Comparison of ENCODE assay signal across 8 cellular contexts in genomic region chr5:155728146-155728856, GRCh38.
DNase-seq lines count a peak whose midpoint lies in the region; ATAC-seq and TF ChIP-seq lines count a peak whose summit lies in the region.

No MANE protein-coding gene starts in this region.

- ATAC-seq in foreskin keratinocyte = peak; percentile 75
- peak; percentile 62 to 69 for ATAC-seq in natural killer cell treated with Interleukin-12 subunit alpha and Interleukin-12 subunit beta and Interleukin-15 and Interleukin-18, amount 100 ng/mL, for 72 hours
- ATAC-seq in T-helper 17 cell = no peak
- no peak for ATAC-seq in HG02571 (IDR thresholded peaks at IDR 0.05; ENCODE audit: unreplicated experiment)

- H3K27me3 ChIP-seq in foreskin keratinocyte = peaks cover 66% of the 10 kb centered on the region

- no peak overlapping the region for H3K27ac ChIP-seq in foreskin keratinocyte

- no peak overlapping the region for H3K27ac Mint-ChIP-seq in natural killer cell treated with Interleukin-12 subunit alpha and Interleukin-12 subunit beta and Interleukin-15 and Interleukin-18, amount 100 ng/mL, for 72 hours
- H3K27ac Mint-ChIP-seq in T-helper 17 cell = no peak overlapping the region

- peak; percentile 29 for TF ChIP-seq CTCF in foreskin keratinocyte (conservative IDR thresholded peaks at IDR 0.05)

- H3K27me3 Mint-ChIP-seq in natural killer cell treated with Interleukin-12 subunit alpha and Interleukin-12 subunit beta and Interleukin-15 and Interleukin-18, amount 100 ng/mL, for 72 hours = peaks cover 33 to 47% of the 10 kb centered on the region in 2 donors
- H3K27me3 Mint-ChIP-seq in T-helper 17 cell = peaks cover 44% of the 10 kb centered on the region

- peak; percentile 38 for DNase-seq in DMS79 (lab: John Stamatoyannopoulos, UW)
- DNase-seq in SK-N-DZ (ENCODE audit: low spot score) = peak; percentile 26
- DNase-seq in foreskin keratinocyte = peak in 1 of 2 donors; percentile 50
- no peak for DNase-seq in natural killer cell treated with Interleukin-12 subunit alpha and Interleukin-12 subunit beta and Interleukin-15 and Interleukin-18, amount 100 ng/mL, for 72 hours (ENCODE audit: low spot score)
- no peak for DNase-seq in T-helper 17 cell
- no peak for DNase-seq in RPMI8226
- DNase-seq in central memory CD4-positive, alpha-beta T cell = no peak

- H3K4me1 Mint-ChIP-seq in natural killer cell treated with Interleukin-12 subunit alpha and Interleukin-12 subunit beta and Interleukin-15 and Interleukin-18, amount 100 ng/mL, for 72 hours (ENCODE audit: low read depth in 2 of 2) = peaks cover 3 to 13% of the 10 kb centered on the region in 2 donors
- no peaks in the 10 kb centered on the region for H3K4me1 Mint-ChIP-seq in T-helper 17 cell

- no peaks in the 10 kb centered on the region for H3K9me3 Mint-ChIP-seq in natural killer cell treated with Interleukin-12 subunit alpha and Interleukin-12 subunit beta and Interleukin-15 and Interleukin-18, amount 100 ng/mL, for 72 hours

- H3K9me3 ChIP-seq in T-helper 17 cell (ENCODE audit: control insufficient read depth, low read length, poor library complexity, severe bottlenecking) = no peaks in the 10 kb centered on the region

- peak overlapping the region; percentile 41 for H3K4me3 Mint-ChIP-seq in natural killer cell treated with Interleukin-12 subunit alpha and Interleukin-12 subunit beta and Interleukin-15 and Interleukin-18, amount 100 ng/mL, for 72 hours
- H3K4me3 Mint-ChIP-seq in T-helper 17 cell = no peak overlapping the region

- H3K4me1 ChIP-seq in foreskin keratinocyte = no peaks in the 10 kb centered on the region

- no peaks in the 10 kb centered on the region for H3K36me3 Mint-ChIP-seq in natural killer cell treated with Interleukin-12 subunit alpha and Interleukin-12 subunit beta and Interleukin-15 and Interleukin-18, amount 100 ng/mL, for 72 hours
- H3K36me3 Mint-ChIP-seq in T-helper 17 cell (ENCODE audit: low read depth) = no peaks in the 10 kb centered on the region

Comparison
In these comparisons a context has a peak if more than half of its experiments do, and no peak if none do; other contexts are left out.
1. DNase-seq: peak in DMS79 (single experiment) and SK-N-DZ (single experiment); none in natural killer cell treated with Interleukin-12 subunit alpha and Interleukin-12 subunit beta and Interleukin-15 and Interleukin-18, amount 100 ng/mL, for 72 hours (single experiment), T-helper 17 cell (0 of 3), RPMI8226 (single experiment) and central memory CD4-positive, alpha-beta T cell (single experiment).
2. ATAC-seq: peak in foreskin keratinocyte (single experiment) and natural killer cell treated with Interleukin-12 subunit alpha and Interleukin-12 subunit beta and Interleukin-15 and Interleukin-18, amount 100 ng/mL, for 72 hours (2 of 2); none in T-helper 17 cell (single experiment) and HG02571 (single experiment).